32 cellular contexts compared by ENCODE assay signal in the genomic region with DNA sequence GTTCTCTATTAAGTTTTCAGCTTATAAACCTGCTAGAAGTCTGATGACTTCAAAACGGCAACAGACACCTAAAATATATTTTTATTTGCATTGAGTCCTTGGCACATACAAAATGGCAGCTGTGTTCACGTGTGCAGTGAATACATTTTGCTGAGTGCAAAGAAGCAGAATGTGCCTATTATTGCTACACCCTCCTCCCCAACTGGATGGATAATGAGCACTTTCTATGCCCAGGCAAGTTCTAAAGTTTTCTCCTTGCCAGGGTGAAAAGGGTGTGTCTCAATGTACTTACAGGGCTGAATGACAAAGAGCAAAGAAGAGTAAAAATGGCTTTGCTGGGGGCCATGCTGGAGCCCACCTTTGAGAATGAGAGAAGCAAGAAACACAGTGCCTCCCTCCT. TPM values are rescaled to one million over a fixed set of nuclear protein-coding genes. Genes with fewer than 3 reads are reported as not detected.
"Had no signal": no experiment of that assay in that cellular context is flagged by ENCODE, and none has a peak within 500 bp of the region (broad histone marks: within the 10 kb centered on the region; RNA-seq: fewer than 3 reads in every experiment).

No MANE protein-coding gene starts in this region.

- ATAC-seq: activated CD4-positive, CD25-positive, alpha-beta regulatory T cell treated with anti-CD3 and anti-CD28 coated beads, Interleukin-2, amount 50 U/mL, for 24 hours; activated CD8-positive, alpha-beta T cell treated with anti-CD3 and anti-CD28 coated beads for 36 hours; activated naive CD8-positive, alpha-beta T cell treated with anti-CD3 and anti-CD28 coated beads, Interleukin-2, amount 50 U/mL, for 24 hours; activated T-cell treated with anti-CD3 and anti-CD28 coated beads, Interleukin-2, amount 50 U/mL, for 4 hours; activated T-helper 17 cell treated with anti-CD3 and anti-CD28 coated beads, Interleukin-2, amount 50 U/mL, for 72 hours; body of pancreas; effector memory CD8-positive, alpha-beta T cell; gastroesophageal sphincter; heart right ventricle; T-helper 17 cell had no signal

- H3K9me3 Mint-ChIP-seq: activated B cell treated with CpG ODN at 0.5 μM for 24 hours; activated CD8-positive, alpha-beta T cell treated with anti-CD3 and anti-CD28 coated beads for 36 hours; activated naive CD4-positive, alpha-beta T cell treated with anti-CD3 and anti-CD28 coated beads for 36 hours; activated naive CD4-positive, alpha-beta T cell treated with anti-CD3 and anti-CD28 coated beads, Interleukin-2, amount 50 U/mL, for 24 hours; activated naive CD8-positive, alpha-beta T cell treated with anti-CD3 and anti-CD28 coated beads for 36 hours; activated naive CD8-positive, alpha-beta T cell treated with anti-CD3 and anti-CD28 coated beads, Interleukin-2, amount 50 U/mL, for 24 hours; activated T-cell treated with anti-CD3 and anti-CD28 coated beads, Interleukin-2, amount 50 U/mL, for 4 hours; activated T-helper 17 cell treated with anti-CD3 and anti-CD28 coated beads, Interleukin-2, amount 50 U/mL, for 72 hours; effector memory CD8-positive, alpha-beta T cell; T-helper 2 cell treated with Interferon-gamma antibody and Interleukin-4, amounts not matched to agents 5 μg/mL and 100 μg/mL, for 36 hours had no signal

- H3K27ac Mint-ChIP-seq: activated B cell treated with CpG ODN at 0.5 μM for 24 hours; activated CD8-positive, alpha-beta T cell treated with anti-CD3 and anti-CD28 coated beads for 36 hours; activated naive CD4-positive, alpha-beta T cell treated with anti-CD3 and anti-CD28 coated beads for 36 hours; activated naive CD4-positive, alpha-beta T cell treated with anti-CD3 and anti-CD28 coated beads, Interleukin-2, amount 50 U/mL, for 24 hours; activated naive CD8-positive, alpha-beta T cell treated with anti-CD3 and anti-CD28 coated beads for 36 hours; activated naive CD8-positive, alpha-beta T cell treated with anti-CD3 and anti-CD28 coated beads, Interleukin-2, amount 50 U/mL, for 24 hours; activated T-helper 17 cell treated with anti-CD3 and anti-CD28 coated beads, Interleukin-2, amount 50 U/mL, for 72 hours; effector memory CD8-positive, alpha-beta T cell; T-helper 17 cell; T-helper 2 cell treated with Interferon-gamma antibody and Interleukin-4, amounts not matched to agents 5 μg/mL and 100 μg/mL, for 36 hours had no signal

- FAIRE-seq: colon had no signal

- H3K4me3 ChIP-seq: adrenal gland, body of pancreas, gastroesophageal sphincter, heart right ventricle had no signal

- H3K36me3 Mint-ChIP-seq: activated naive CD4-positive, alpha-beta T cell treated with anti-CD3 and anti-CD28 coated beads, Interleukin-2, amount 50 U/mL, for 24 hours; activated naive CD8-positive, alpha-beta T cell treated with anti-CD3 and anti-CD28 coated beads for 36 hours had no signal

- H3K27me3 ChIP-seq: adrenal gland, body of pancreas had no signal

- DNase-seq: activated B cell treated with CpG ODN at 0.5 μM for 24 hours; activated CD4-positive, alpha-beta T cell treated with anti-CD3 and anti-CD28 coated beads for 48 hours; activated CD4-positive, alpha-beta T cell treated with anti-CD3 and anti-CD28 coated beads, Interleukin-2, amount 50 U/mL, for 1 hour; activated CD4-positive, alpha-beta T cell treated with anti-CD3 and anti-CD28 coated beads, Interleukin-2, amount 50 U/mL, for 48 hours; activated CD8-positive, alpha-beta memory T cell treated with anti-CD3 and anti-CD28 coated beads for 24 hours; activated CD8-positive, alpha-beta T cell treated with anti-CD3 and anti-CD28 coated beads for 36 hours; activated effector memory CD4-positive, alpha-beta T cell treated with Interleukin-2 at 50 U/mL for 16 hours; activated gamma-delta T cell treated with Interleukin-2 at 50 U/mL for 16 hours; activated naive CD4-positive, alpha-beta T cell treated with anti-CD3 and anti-CD28 coated beads for 36 hours; activated naive CD8-positive, alpha-beta T cell treated with anti-CD3 and anti-CD28 coated beads for 36 hours; activated naive CD8-positive, alpha-beta T cell treated with anti-CD3 and anti-CD28 coated beads, Interleukin-2, amount 50 U/mL, for 24 hours; activated T-cell treated with anti-CD3 and anti-CD28 coated beads, Interleukin-2, amount 50 U/mL, for 4 hours; adrenal gland; amygdala; aorta; body of pancreas; cortex of kidney; dermis blood vessel endothelial cell; effector CD4-positive, alpha-beta T cell; effector memory CD8-positive, alpha-beta T cell; foreskin melanocyte; heart right ventricle; T-helper 1 cell; T-helper 17 cell; T1000; WERI-Rb-1 had no signal

- H3K4me3 Mint-ChIP-seq: activated B cell treated with CpG ODN at 0.5 μM for 24 hours; activated CD8-positive, alpha-beta T cell treated with anti-CD3 and anti-CD28 coated beads for 36 hours; activated naive CD4-positive, alpha-beta T cell treated with anti-CD3 and anti-CD28 coated beads for 36 hours; activated naive CD4-positive, alpha-beta T cell treated with anti-CD3 and anti-CD28 coated beads, Interleukin-2, amount 50 U/mL, for 24 hours; activated naive CD8-positive, alpha-beta T cell treated with anti-CD3 and anti-CD28 coated beads for 36 hours; activated naive CD8-positive, alpha-beta T cell treated with anti-CD3 and anti-CD28 coated beads, Interleukin-2, amount 50 U/mL, for 24 hours; activated T-cell treated with anti-CD3 and anti-CD28 coated beads, Interleukin-2, amount 50 U/mL, for 4 hours; activated T-helper 17 cell treated with anti-CD3 and anti-CD28 coated beads, Interleukin-2, amount 50 U/mL, for 72 hours; effector memory CD8-positive, alpha-beta T cell; T-helper 17 cell; T-helper 2 cell treated with Interferon-gamma antibody and Interleukin-4, amounts not matched to agents 5 μg/mL and 100 μg/mL, for 36 hours had no signal

- H3K27ac ChIP-seq: adrenal gland, body of pancreas, gastroesophageal sphincter, heart right ventricle, WERI-Rb-1 had no signal

- H3K4me1 Mint-ChIP-seq: activated T-helper 17 cell treated with anti-CD3 and anti-CD28 coated beads, Interleukin-2, amount 50 U/mL, for 72 hours had no signal

- H3K9me3 ChIP-seq: adrenal gland, body of pancreas, gastroesophageal sphincter, heart right ventricle had no signal

- H3K36me3 ChIP-seq: adrenal gland, gastroesophageal sphincter, heart right ventricle, WERI-Rb-1 had no signal

RNA-seq across cellular contexts. Expression of a gene that starts 4.0 kb away (rescaled TPM):
- total RNA-seq: activated B cell treated with CpG ODN at 0.5 μM for 24 hours had no signal
